Comparison of ENCODE assay signal across 1 cellular context in genomic region chr19:1615156-1615765, GRCh38.
TF ChIP-seq lines count a peak whose summit lies in the region.

No MANE protein-coding gene starts in this region.

TF ChIP-seq in HepG2, 621 proteins besides CTCF, POLR2A, EP300 and RAD21:
- no peak for TF ChIP-seq KLF12 (CRISPR knock-in tag; IDR thresholded peaks at IDR 0.05; ENCODE audit: borderline replicate concordance)
- TF ChIP-seq AGO2 (optimal IDR thresholded peaks at IDR 0.05; ENCODE audit: low read depth, low read length): peak; percentile 59
- no peak for TF ChIP-seq ZNF101 (CRISPR knock-in tag; IDR thresholded peaks at IDR 0.05; ENCODE audit: borderline replicate concordance, low read depth)
- TF ChIP-seq ATAD3A (CRISPR knock-in tag; IDR thresholded peaks at IDR 0.05): no peak
TF ChIP-seq in HepG2: peak in this region for 1.
